Comparison of ENCODE assay signal across 8 cellular contexts in genomic region chrX:154097003-154097596, GRCh38. TPM values are rescaled to one million over a fixed set of nuclear protein-coding genes. Genes with fewer than 3 reads are reported as not detected.
DNase-seq lines count a peak whose midpoint lies in the region; ATAC-seq and TF ChIP-seq lines count a peak whose summit lies in the region.

No MANE protein-coding gene starts in this region.

- peaks cover 49% of the 10 kb centered on the region for H3K79me2 ChIP-seq in Loucy (ENCODE audit: insufficient read depth, low read length)

- H3K27ac Mint-ChIP-seq in T-helper 17 cell = peak overlapping the region; percentile 94

- TF ChIP-seq POLR2A in vagina (IDR thresholded peaks at IDR 0.05) = no peak

- peaks cover 37% of the 10 kb centered on the region for H3K4me1 Mint-ChIP-seq in T-helper 17 cell

- H2AFZ ChIP-seq in Loucy (ENCODE audit: low read length) = peak overlapping the region; percentile 36; the same call in 1 of the 2 replicates

- peaks cover 4% of the 10 kb centered on the region for H3K36me3 Mint-ChIP-seq in T-helper 17 cell (ENCODE audit: low read depth)

- H3K27ac ChIP-seq in right atrium auricular region = peak overlapping the region; percentile 95 to 98
- peak overlapping the region; percentile 97 for H3K27ac ChIP-seq in vagina

- H3K4me3 Mint-ChIP-seq in T-helper 17 cell = peak overlapping the region; percentile 96

- DNase-seq in Daoy (ENCODE audit: low read depth) (peak; percentile 77), T-helper 17 cell (peak; percentile 53 to 68 (median 62)), amygdala (lab: John Stamatoyannopoulos, UW) (peak in 50 of 56 donors; percentile 1 to 81 (median 50)), right atrium auricular region (ENCODE audit: low spot score) (no peak), putamen (ENCODE audit: low spot score) (peak; percentile 82), vagina (ENCODE audit: extremely low spot score in 2 of 2) (no peak)

- TF ChIP-seq CTCF in Loucy (conservative IDR thresholded peaks at IDR 0.05; ENCODE audit: low read length) = no peak
- TF ChIP-seq CTCF in right atrium auricular region (IDR thresholded peaks at IDR 0.05) = no peak
- TF ChIP-seq CTCF in vagina (IDR thresholded peaks at IDR 0.05) = no peak

- H3F3A ChIP-seq in Loucy (ENCODE audit: low read depth) = no peaks in the 10 kb centered on the region

- H3K27me3 Mint-ChIP-seq in T-helper 17 cell = no peaks in the 10 kb centered on the region

- ATAC-seq in GM21825 (IDR thresholded peaks at IDR 0.05; ENCODE audit: unreplicated experiment) (peak; percentile 32), T-helper 17 cell (peak; percentile 36)

- H3K9me2 ChIP-seq in Loucy (replicated peaks; ENCODE audit: low read depth, low read length) = no peaks in the 10 kb centered on the region

- H3K4me3 ChIP-seq in Loucy (ENCODE audit: low read length, poor library complexity, severe bottlenecking) = peak overlapping the region; percentile 91
- peak overlapping the region; percentile 73 to 79 for H3K4me3 ChIP-seq in right atrium auricular region
- H3K4me3 ChIP-seq in vagina = peak overlapping the region; percentile 67 to 68

- H3K27me3 ChIP-seq in Loucy (ENCODE audit: insufficient read depth, low read length, poor library complexity, severe bottlenecking) = no peaks in the 10 kb centered on the region
- H3K27me3 ChIP-seq in right atrium auricular region = no peaks in the 10 kb centered on the region
- no peaks in the 10 kb centered on the region for H3K27me3 ChIP-seq in vagina

- peaks cover 34% of the 10 kb centered on the region for H3K4me1 ChIP-seq in Loucy (ENCODE audit: insufficient read depth, low read length, poor library complexity, severe bottlenecking)
- peaks cover 0 to 32% of the 10 kb centered on the region in 2 donors for H3K4me1 ChIP-seq in right atrium auricular region
- H3K4me1 ChIP-seq in vagina = peaks cover 24% of the 10 kb centered on the region

- intact Hi-C loops in vagina (cut with DNase I) = no loop called here

- peak overlapping the region; percentile 94 for H3K4me2 ChIP-seq in Loucy (ENCODE audit: low read depth, low read length, poor library complexity, severe bottlenecking)

- peak overlapping the region; percentile 85 for H3K9ac ChIP-seq in Loucy (ENCODE audit: low read depth, low read length, poor library complexity, severe bottlenecking)

- H3K36me3 ChIP-seq in Loucy (ENCODE audit: insufficient read depth, low read length) (no peaks in the 10 kb centered on the region), right atrium auricular region (no peaks in the 10 kb centered on the region), vagina (no peaks in the 10 kb centered on the region)

- peaks cover 38% of the 10 kb centered on the region for H4K20me1 ChIP-seq in Loucy (ENCODE audit: insufficient read depth, low read length, poor library complexity, severe bottlenecking)

- H3K9me3 ChIP-seq in Loucy (ENCODE audit: insufficient read depth, low read depth, low read length) (no peaks in the 10 kb centered on the region), T-helper 17 cell (ENCODE audit: control insufficient read depth, low read length, poor library complexity, severe bottlenecking) (no peaks in the 10 kb centered on the region), right atrium auricular region (no peaks in the 10 kb centered on the region), vagina (no peaks in the 10 kb centered on the region)

RNA-seq across cellular contexts. Expression of gene MECP2, which starts 0.4 kb away (rescaled TPM):
- 12.1 and 14.2 TPM in 2 replicates for total RNA-seq in Daoy (2014; rRNA removed; shearing (Covaris generic))
- 100 to 1,000 TPM; 148 to 160 TPM for total RNA-seq in T-helper 17 cell
- 10 to 100 TPM; 52.7 to 69.1 TPM for total RNA-seq in right atrium auricular region
- total RNA-seq in vagina = 38.5 TPM

RNA-seq across cellular contexts. Expression of gene OPN1LW, which starts 46.9 kb away (rescaled TPM):
- total RNA-seq in Daoy (2014; rRNA removed; shearing (Covaris generic)) = not detected in 2 replicates
- not detected for total RNA-seq in T-helper 17 cell
- total RNA-seq in right atrium auricular region = not detected
- not detected for total RNA-seq in vagina

Comparison
In these comparisons a context has a peak if more than half of its experiments do, and no peak if none do; other contexts are left out.
1. DNase-seq: peak in Daoy (single experiment), T-helper 17 cell (3 of 3), amygdala (50 of 56) and putamen (single experiment); none in right atrium auricular region (single experiment) and vagina (0 of 2).
2. Peak in every context shown above with its lines, with median percentiles within 50 percentile points of each other: H3K4me3 ChIP-seq.